Comparison of ENCODE assay signal across 14 cellular contexts in the genomic region with DNA sequence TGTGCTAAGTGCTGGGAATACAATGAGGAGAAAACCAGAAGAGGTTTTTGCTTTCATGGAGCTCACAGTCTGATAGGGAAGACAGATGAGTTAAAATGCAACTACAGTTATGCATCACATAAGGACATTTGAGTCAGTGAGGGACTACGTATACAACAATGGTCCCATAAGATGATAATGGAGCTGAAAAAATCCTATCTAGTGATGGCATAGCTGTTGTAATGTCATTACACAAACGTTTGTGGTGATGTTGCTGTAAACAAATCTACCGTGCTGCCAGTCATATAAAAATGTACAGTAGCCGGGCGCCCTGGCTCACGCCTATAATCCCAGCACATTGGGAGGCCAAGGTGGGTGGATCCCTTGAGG.
DNase-seq lines count a peak whose midpoint lies in the region; ATAC-seq, FAIRE-seq and TF ChIP-seq lines count a peak whose summit lies in the region.
"Had no signal": no experiment of that assay in that cellular context is flagged by ENCODE, and none has a peak within 500 bp of the region (broad histone marks: within the 10 kb centered on the region; RNA-seq: fewer than 3 reads in every experiment).

No MANE protein-coding gene starts in this region.

- H3K4me3 Mint-ChIP-seq in glutamatergic neuron (ENCODE audit: unreplicated experiment) (no peak overlapping the region), chondrocyte (ENCODE audit: unreplicated experiment) (no peak overlapping the region)

- no peak for DNase-seq in GM12892 (ENCODE audit: insufficient read length)
- no peak for DNase-seq in glutamatergic neuron
- DNase-seq in CD1c-positive myeloid dendritic cell (ENCODE audit: extremely low spot score): no peak
- no peak for DNase-seq in chondrocyte (ENCODE audit: low spot score)
- DNase-seq in upper lobe of left lung: no peak
- DNase-seq: activated CD4-positive, alpha-beta T cell treated with anti-CD3 and anti-CD28 coated beads for 1 hour; activated naive CD4-positive, alpha-beta T cell treated with anti-CD3 and anti-CD28 coated beads, Interleukin-2, amount 50 U/mL, for 16 hours; mucosa of descending colon; NCI-H2029 treated with DMSO at 0.1 percent for 48 hours; stimulated activated CD4-positive, alpha-beta T cell treated with anti-CD3 and anti-CD28 coated beads, Interleukin-4, amount 100 ng/mL, for 1 hour; stimulated activated naive CD4-positive, alpha-beta T cell treated with Interleukin-2 at 50 U/mL for 16 hours had no signal

- TF ChIP-seq POLR2A in GM12892 (IDR thresholded peaks at IDR 0.05; ENCODE audit: low read depth, low read length) (no peak), upper lobe of left lung (IDR thresholded peaks at IDR 0.05) (no peak)

- H3K27ac ChIP-seq in upper lobe of left lung: no peak overlapping the region

- TF ChIP-seq EP300 in upper lobe of left lung (IDR thresholded peaks at IDR 0.05): no peak

- no peaks in the 10 kb centered on the region for H3K36me3 ChIP-seq in upper lobe of left lung

- H3K27me3 Mint-ChIP-seq in glutamatergic neuron (ENCODE audit: unreplicated experiment) (no peaks in the 10 kb centered on the region), chondrocyte (ENCODE audit: low read depth) (no peaks in the 10 kb centered on the region)

- no peaks in the 10 kb centered on the region for H3K9me3 ChIP-seq in upper lobe of left lung
- H3K9me3 ChIP-seq: mucosa of descending colon had no signal

- no peaks in the 10 kb centered on the region for H3K27me3 ChIP-seq in upper lobe of left lung

- H3K27ac Mint-ChIP-seq in glutamatergic neuron (ENCODE audit: unreplicated experiment) (no peak overlapping the region), chondrocyte (ENCODE audit: unreplicated experiment) (no peak overlapping the region)

- H3K4me1 Mint-ChIP-seq in glutamatergic neuron (ENCODE audit: low read depth, unreplicated experiment) (peaks cover 38% of the 10 kb centered on the region), chondrocyte (ENCODE audit: low read depth) (peaks cover 41% of the 10 kb centered on the region)

- ATAC-seq in GM19035 (IDR thresholded peaks at IDR 0.05; ENCODE audit: unreplicated experiment): peak; percentile 58
- peak; percentile 47 for ATAC-seq in HG02678 (IDR thresholded peaks at IDR 0.05; ENCODE audit: unreplicated experiment)
- peak; percentile 70 for ATAC-seq in HG03439 (IDR thresholded peaks at IDR 0.05; ENCODE audit: unreplicated experiment)
- no peak for ATAC-seq in upper lobe of left lung (ENCODE audit: low FRiP score in 2 of 2)

- FAIRE-seq in GM12892 (lab: Jason Lieb, UNC): peak; percentile 21

- H3K36me3 Mint-ChIP-seq in glutamatergic neuron (ENCODE audit: unreplicated experiment) (no peaks in the 10 kb centered on the region), chondrocyte (ENCODE audit: low read depth) (no peaks in the 10 kb centered on the region)

- H3K4me3 ChIP-seq in upper lobe of left lung: no peak overlapping the region
- H3K4me3 ChIP-seq: mucosa of descending colon had no signal

- TF ChIP-seq CTCF in glutamatergic neuron (IDR thresholded peaks at IDR 0.05; ENCODE audit: partially characterized antibody, unreplicated experiment): no peak
- no peak for TF ChIP-seq CTCF in chondrocyte (IDR thresholded peaks at IDR 0.05)
- TF ChIP-seq CTCF in upper lobe of left lung (IDR thresholded peaks at IDR 0.05): no peak

- 79 to 80% methylated on average over 6 of the region's 6 CpGs for WGBS in upper lobe of left lung, 2 donors

- H3K4me1 ChIP-seq in upper lobe of left lung: no peaks in the 10 kb centered on the region

- H3K9me3 Mint-ChIP-seq in glutamatergic neuron (ENCODE audit: unreplicated experiment) (peaks cover 5% of the 10 kb centered on the region), chondrocyte (ENCODE audit: low read depth) (no peaks in the 10 kb centered on the region)

Comparison
In these comparisons a context has a peak if more than half of its experiments do, and no peak if none do; other contexts are left out.
1. ATAC-seq: peak in GM19035 (single experiment), HG02678 (single experiment) and HG03439 (single experiment); none in upper lobe of left lung (0 of 2).